In genomic region chrX:37847733-37848197, GRCh38 we compare ENCODE assay signal across 8 cellular contexts. TPM values are rescaled to one million over a fixed set of nuclear protein-coding genes. Genes with fewer than 3 reads are reported as not detected.
DNase-seq lines count a peak whose midpoint lies in the region; ATAC-seq and TF ChIP-seq lines count a peak whose summit lies in the region.

No MANE protein-coding gene starts in this region.

- H3K9me3 Mint-ChIP-seq in osteocyte (ENCODE audit: unreplicated experiment) = peaks cover 11% of the 10 kb centered on the region

- no peak overlapping the region for H3K27ac ChIP-seq in ectodermal cell (ENCODE audit: insufficient read depth, low read depth, low read length, poor library complexity, severe bottlenecking)

- H3K9me3 ChIP-seq in ectodermal cell (ENCODE audit: control insufficient read depth, low read length) = no peaks in the 10 kb centered on the region

- no peaks in the 10 kb centered on the region for H3K27me3 ChIP-seq in ectodermal cell (ENCODE audit: control insufficient read depth, insufficient read depth, low read length, poor library complexity, severe bottlenecking)

- TF ChIP-seq CTCF in GM12865 (IDR thresholded peaks at IDR 0.05; ENCODE audit: insufficient read depth, low read depth, low read length, missing control alignments) (no peak), osteocyte (IDR thresholded peaks at IDR 0.05) (no peak)

- H3K4me1 ChIP-seq in ectodermal cell (ENCODE audit: control insufficient read depth, insufficient read depth, low read length) = no peaks in the 10 kb centered on the region

- H3K36me3 Mint-ChIP-seq in osteocyte (ENCODE audit: unreplicated experiment) = no peaks in the 10 kb centered on the region

- 56 to 64% methylated on average over 4 of the region's 5 CpGs for WGBS in ectodermal cell, 2 experiments

- peak; percentile 13 for ATAC-seq in HG03442 (IDR thresholded peaks at IDR 0.05; ENCODE audit: unreplicated experiment)

- DNase-seq in GM12865 (ENCODE audit: low read depth) = no peak
- no peak for DNase-seq in osteocyte (ENCODE audit: extremely low spot score, unreplicated experiment)
- DNase-seq in HT-29 (ENCODE audit: low spot score) = no peak
- no peak for DNase-seq in NCI-H1436 (lab: John Stamatoyannopoulos, UW)
- no peak for DNase-seq in posterior vena cava (ENCODE audit: low spot score)
- DNase-seq in A172 (ENCODE audit: low spot score) = no peak

- peak overlapping the region; percentile 82 for H3K4me3 ChIP-seq in GM12865 (ENCODE audit: low read depth, low read length)
- peak overlapping the region; percentile 58 for H3K4me3 ChIP-seq in ectodermal cell (ENCODE audit: insufficient read depth, low read depth, low read length)

- no peaks in the 10 kb centered on the region for H3K27me3 Mint-ChIP-seq in osteocyte (ENCODE audit: unreplicated experiment)

- no peaks in the 10 kb centered on the region for H3K36me3 ChIP-seq in ectodermal cell (ENCODE audit: control insufficient read depth, insufficient read depth, low read length)

- intact Hi-C loops in posterior vena cava (cut with DNase I) = no loop called here

- H3K27ac Mint-ChIP-seq in osteocyte (ENCODE audit: unreplicated experiment) = peak overlapping the region; percentile 83

- peaks cover 3% of the 10 kb centered on the region for H3K4me1 Mint-ChIP-seq in osteocyte (ENCODE audit: unreplicated experiment)

- peak overlapping the region; percentile 77 for H3K4me3 Mint-ChIP-seq in osteocyte (ENCODE audit: unreplicated experiment)

RNA-seq across cellular contexts. Expression of gene DYNLT3, which starts 0.4 kb away (rescaled TPM):
- 9.4 TPM for polyA plus RNA-seq in ectodermal cell (2013, experiment 1 of 4)
- polyA plus RNA-seq in ectodermal cell (2013, experiment 2 of 4) = 10.2 TPM
- polyA plus RNA-seq in ectodermal cell (2013, experiment 3 of 4) = 8.1 TPM
- 9.6 TPM for polyA plus RNA-seq in ectodermal cell (2013, experiment 4 of 4)
- total RNA-seq in osteocyte (27.5 and 28.0 TPM in 2 replicates), posterior vena cava (10 to 100 TPM; 53.4 to 82.7 TPM)
- total RNA-seq in HT-29 (2014; rRNA removed; shearing (Covaris generic)) = 20.1 and 23.9 TPM in 2 replicates
- total RNA-seq in A172 (2014; rRNA removed; shearing (Covaris generic)) = 71.1 and 84.9 TPM in 2 replicates
